14 cellular contexts compared by ENCODE assay signal in the genomic region with DNA sequence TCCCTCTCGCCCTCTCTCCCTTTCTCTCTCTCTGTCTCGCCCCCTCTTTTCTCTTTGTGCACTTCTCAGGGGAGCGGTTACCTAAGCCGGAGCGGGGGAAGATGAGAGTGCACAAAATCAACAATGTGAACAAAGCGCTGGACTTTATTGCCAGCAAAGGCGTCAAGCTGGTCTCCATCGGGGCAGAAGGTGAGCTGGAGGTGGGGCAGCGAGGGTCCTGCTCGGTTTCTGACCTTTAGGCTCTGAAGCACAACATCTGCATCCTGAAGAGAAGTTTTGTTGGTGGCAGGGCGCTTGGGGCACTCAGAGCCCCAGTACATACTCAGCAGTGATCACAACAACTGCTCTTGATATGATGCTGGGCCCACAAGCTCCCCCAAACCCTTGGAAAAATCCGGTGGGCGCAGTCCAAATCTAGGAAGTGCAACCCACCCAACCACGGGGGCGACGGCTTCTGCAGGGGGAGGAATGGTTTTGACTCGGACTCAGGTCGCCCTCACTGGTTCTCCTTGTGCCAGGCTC. TPM values are rescaled to one million over a fixed set of nuclear protein-coding genes. Genes with fewer than 3 reads are reported as not detected.
DNase-seq lines count a peak whose midpoint lies in the region; ATAC-seq and TF ChIP-seq lines count a peak whose summit lies in the region.
"Had no signal": no experiment of that assay in that cellular context is flagged by ENCODE, and none has a peak within 500 bp of the region (broad histone marks: within the 10 kb centered on the region; RNA-seq: fewer than 3 reads in every experiment).

No MANE protein-coding gene starts in this region.

- POLR2A ChIA-PET in activated CD4-positive, alpha-beta memory T cell treated with anti-CD3 and anti-CD28 coated beads, Interleukin-2, amount 10 ng/mL, durations not matched to agents 7 days and 5 days (lab: Charles Lee), result no interaction called here

- H3K4me3 ChIP-seq in colonic mucosa (no peak overlapping the region), muscle layer of colon (ENCODE audit: low read depth in 1 of 2, low read length in 2 of 2) (no peak overlapping the region), thyroid gland (replicated peaks in 1 of 3) (no peak overlapping the region)
- H3K4me3 ChIP-seq: MG63 had no signal

- peak overlapping the region; percentile 11 for H3K27ac Mint-ChIP-seq in T-helper 1 cell treated with Interleukin-12 subunit alpha and Interleukin-12 subunit beta and Interleukin-4 antibody, amounts not matched to agents 30 μg/mL and 1 μg/mL, for 36 hours
- H3K27ac Mint-ChIP-seq in activated CD4-positive, alpha-beta memory T cell treated with anti-CD3 and anti-CD28 coated beads, Interleukin-2, amount 10 ng/mL, durations not matched to agents 7 days and 5 days, result no peak overlapping the region
- H3K27ac Mint-ChIP-seq: dendritic cell treated with granulocyte-macrophage colony-stimulating factor and Interleukin-4, amounts not matched to agents 40 ng/mL and 50 ng/mL, for 4 days had no signal

- DNase-seq in T-helper 1 cell (no peak), colonic mucosa (no peak), thyroid gland (peak; percentile 51 to 52), LoVo (ENCODE audit: low spot score) (no peak)
- DNase-seq in activated CD4-positive, alpha-beta memory T cell treated with anti-CD3 and anti-CD28 coated beads, Interleukin-2, amount 10 ng/mL, durations not matched to agents 7 days and 5 days, result no peak
- DNase-seq: 8988T; activated CD4-positive, CD25-positive, alpha-beta regulatory T cell; DMS 273 treated with DMSO at 0.1 percent for 48 hours; NCI-H510A treated with DMSO at 0.1 percent for 48 hours had no signal

- H3K9me3 ChIP-seq in colonic mucosa (no peaks in the 10 kb centered on the region), muscle layer of colon (ENCODE audit: low read length) (no peaks in the 10 kb centered on the region), thyroid gland (no peaks in the 10 kb centered on the region)
- H3K9me3 ChIP-seq: MG63 had no signal

- intact Hi-C loops in colonic mucosa (cut with DNase I), result no loop called here
- intact Hi-C loops in thyroid gland (cut with DNase I), result no loop called here

- H3K36me3 ChIP-seq in colonic mucosa, result peaks cover 23% of the 10 kb centered on the region
- H3K36me3 ChIP-seq in muscle layer of colon (ENCODE audit: insufficient read depth, low read length), result peaks cover 62% of the 10 kb centered on the region
- peaks cover 23 to 27% of the 10 kb centered on the region in 2 donors for H3K36me3 ChIP-seq in thyroid gland

- H3K36me3 Mint-ChIP-seq in T-helper 1 cell treated with Interleukin-12 subunit alpha and Interleukin-12 subunit beta and Interleukin-4 antibody, amounts not matched to agents 30 μg/mL and 1 μg/mL, for 36 hours (ENCODE audit: low read depth), result peaks cover 7% of the 10 kb centered on the region
- H3K36me3 Mint-ChIP-seq in activated CD4-positive, alpha-beta memory T cell treated with anti-CD3 and anti-CD28 coated beads, Interleukin-2, amount 10 ng/mL, durations not matched to agents 7 days and 5 days (ENCODE audit: low read depth), result peaks cover 66% of the 10 kb centered on the region

- H3K27me3 ChIP-seq in colonic mucosa (no peaks in the 10 kb centered on the region), muscle layer of colon (ENCODE audit: control insufficient read depth in 1 of 2, insufficient read depth in 2 of 2, low read length in 2 of 2) (no peaks in the 10 kb centered on the region), thyroid gland (no peaks in the 10 kb centered on the region)
- H3K27me3 ChIP-seq: MG63 had no signal

- TF ChIP-seq CTCF in colonic mucosa (IDR thresholded peaks at IDR 0.05), result no peak
- TF ChIP-seq CTCF in thyroid gland (IDR thresholded peaks at IDR 0.05), result no peak

- 63 to 67% methylated on average over 11 to 18 of the region's 18 CpGs for WGBS in thyroid gland, 2 donors

- ATAC-seq in HG03571 (IDR thresholded peaks at IDR 0.05; ENCODE audit: unreplicated experiment), result no peak

- TF ChIP-seq POLR2A in thyroid gland (IDR thresholded peaks at IDR 0.05), result no peak

- H3K4me3 Mint-ChIP-seq in T-helper 1 cell treated with Interleukin-12 subunit alpha and Interleukin-12 subunit beta and Interleukin-4 antibody, amounts not matched to agents 30 μg/mL and 1 μg/mL, for 36 hours, result no peak overlapping the region
- H3K4me3 Mint-ChIP-seq in activated CD4-positive, alpha-beta memory T cell treated with anti-CD3 and anti-CD28 coated beads, Interleukin-2, amount 10 ng/mL, durations not matched to agents 7 days and 5 days, result no peak overlapping the region
- H3K4me3 Mint-ChIP-seq: dendritic cell treated with granulocyte-macrophage colony-stimulating factor and Interleukin-4, amounts not matched to agents 40 ng/mL and 50 ng/mL, for 4 days had no signal

- H3K4me1 ChIP-seq in colonic mucosa (peaks cover 4% of the 10 kb centered on the region), muscle layer of colon (ENCODE audit: insufficient read depth, low read length) (peaks cover 37% of the 10 kb centered on the region), thyroid gland (peaks cover 58 to 70% of the 10 kb centered on the region in 2 donors)

- peak overlapping the region; percentile 7 to 14 for H3K9ac ChIP-seq in colonic mucosa (ENCODE audit: low read depth in 2 of 2, low read length in 2 of 2)
- H3K9ac ChIP-seq in muscle layer of colon (ENCODE audit: low read length), result no peak overlapping the region

- CTCF ChIA-PET in activated CD4-positive, alpha-beta memory T cell treated with anti-CD3 and anti-CD28 coated beads, Interleukin-2, amount 10 ng/mL, durations not matched to agents 7 days and 5 days (lab: Charles Lee), result no interaction called here

- H3K4me1 Mint-ChIP-seq in T-helper 1 cell treated with Interleukin-12 subunit alpha and Interleukin-12 subunit beta and Interleukin-4 antibody, amounts not matched to agents 30 μg/mL and 1 μg/mL, for 36 hours (ENCODE audit: low read depth), result peaks cover 32% of the 10 kb centered on the region
- peaks cover 39% of the 10 kb centered on the region for H3K4me1 Mint-ChIP-seq in activated CD4-positive, alpha-beta memory T cell treated with anti-CD3 and anti-CD28 coated beads, Interleukin-2, amount 10 ng/mL, durations not matched to agents 7 days and 5 days

- no peaks in the 10 kb centered on the region for H3K9me3 Mint-ChIP-seq in T-helper 1 cell treated with Interleukin-12 subunit alpha and Interleukin-12 subunit beta and Interleukin-4 antibody, amounts not matched to agents 30 μg/mL and 1 μg/mL, for 36 hours
- H3K9me3 Mint-ChIP-seq in activated CD4-positive, alpha-beta memory T cell treated with anti-CD3 and anti-CD28 coated beads, Interleukin-2, amount 10 ng/mL, durations not matched to agents 7 days and 5 days, result no peaks in the 10 kb centered on the region
- H3K9me3 Mint-ChIP-seq: dendritic cell treated with granulocyte-macrophage colony-stimulating factor and Interleukin-4, amounts not matched to agents 40 ng/mL and 50 ng/mL, for 4 days had no signal

- no peaks in the 10 kb centered on the region for H3K27me3 Mint-ChIP-seq in T-helper 1 cell treated with Interleukin-12 subunit alpha and Interleukin-12 subunit beta and Interleukin-4 antibody, amounts not matched to agents 30 μg/mL and 1 μg/mL, for 36 hours (ENCODE audit: low read depth)
- H3K27me3 Mint-ChIP-seq in activated CD4-positive, alpha-beta memory T cell treated with anti-CD3 and anti-CD28 coated beads, Interleukin-2, amount 10 ng/mL, durations not matched to agents 7 days and 5 days, result no peaks in the 10 kb centered on the region
- H3K27me3 Mint-ChIP-seq: dendritic cell treated with granulocyte-macrophage colony-stimulating factor and Interleukin-4, amounts not matched to agents 40 ng/mL and 50 ng/mL, for 4 days had no signal

- peak overlapping the region; percentile 38 for H3K27ac ChIP-seq in colonic mucosa
- H3K27ac ChIP-seq in muscle layer of colon (ENCODE audit: low read depth, low read length), result peak overlapping the region; percentile 67
- H3K27ac ChIP-seq in thyroid gland, result peak overlapping the region; percentile 75 to 83 (median 83)

RNA-seq across cellular contexts. Expression of a gene that starts 43.3 kb away (rescaled TPM):
- total RNA-seq in colonic mucosa (1 to 10 TPM; 5.2 to 5.7 TPM), thyroid gland (1 to 10 TPM in 2 of 4 donors, not detected in 2; 1.6 to 2.0 TPM)
- total RNA-seq in activated CD4-positive, alpha-beta memory T cell treated with anti-CD3 and anti-CD28 coated beads, Interleukin-2, amount 10 ng/mL, durations not matched to agents 7 days and 5 days, result 10 to 100 TPM; 22.9 to 24.9 TPM

RNA-seq across cellular contexts. Expression of a gene that starts 53.5 kb away (rescaled TPM):
- total RNA-seq in colonic mucosa (1,000 to 10,000 TPM; 1,019 to 1,060 TPM), thyroid gland (100 to 1,000 TPM; 191 to 479 (median 365) TPM)
- 100 to 1,000 TPM; 532 to 534 TPM for total RNA-seq in activated CD4-positive, alpha-beta memory T cell treated with anti-CD3 and anti-CD28 coated beads, Interleukin-2, amount 10 ng/mL, durations not matched to agents 7 days and 5 days

Comparison
In these comparisons a context has a peak if more than half of its experiments do, and no peak if none do; other contexts are left out.
1. DNase-seq: peak in thyroid gland (2 of 2); none in T-helper 1 cell (0 of 5), colonic mucosa (single experiment), LoVo (single experiment) and activated CD4-positive, alpha-beta memory T cell treated with anti-CD3 and anti-CD28 coated beads, Interleukin-2, amount 10 ng/mL, durations not matched to agents 7 days and 5 days (single experiment).
2. Peak in every context shown above with its lines, with median percentiles within 50 percentile points of each other: H3K27ac ChIP-seq.